ENCODE assay signal across 9 cellular contexts in the genomic region with DNA sequence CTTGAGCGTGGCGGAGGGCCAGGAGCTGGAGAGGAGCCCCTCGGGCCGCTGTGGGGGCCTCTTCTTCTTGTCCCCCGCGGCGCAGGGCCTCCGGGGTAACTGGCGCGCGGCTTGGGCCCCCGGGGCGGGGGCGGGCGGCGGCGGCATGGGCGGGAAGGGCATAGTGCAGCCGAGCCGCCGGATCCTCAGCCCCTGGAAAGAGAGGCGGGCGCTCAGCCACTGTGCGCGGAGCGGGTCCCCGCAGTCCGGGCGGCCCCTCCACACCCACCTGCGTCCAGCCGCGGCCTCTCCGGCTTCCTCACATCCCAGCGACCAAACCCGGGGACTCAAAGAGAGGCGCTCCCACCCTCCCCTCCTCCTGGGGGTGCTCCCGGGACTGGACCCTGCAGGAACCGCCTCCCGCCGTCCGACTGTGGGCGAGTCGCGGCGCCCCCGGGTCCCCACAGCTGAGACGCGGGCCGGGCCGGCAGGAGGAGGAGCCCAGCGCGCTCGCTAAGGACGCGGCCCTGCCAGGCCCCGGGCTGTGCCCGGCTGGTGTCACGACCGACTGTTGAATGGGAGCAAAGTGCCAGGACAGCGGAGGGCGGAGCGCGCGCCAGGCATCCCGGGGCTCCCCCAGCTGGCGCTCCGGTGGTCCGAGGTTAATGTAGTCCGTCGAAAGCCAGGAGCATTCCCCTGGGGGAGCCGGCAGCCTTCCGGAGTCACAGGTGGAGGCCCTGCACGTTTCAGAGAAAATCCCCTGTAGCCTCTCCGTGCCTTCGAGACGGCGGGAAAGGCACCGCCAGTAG. TPM values are rescaled to one million over a fixed set of nuclear protein-coding genes. Genes with fewer than 3 reads are reported as not detected.
DNase-seq lines count a peak whose midpoint lies in the region; ATAC-seq, FAIRE-seq and TF ChIP-seq lines count a peak whose summit lies in the region.
"Had no signal": no experiment of that assay in that cellular context is flagged by ENCODE, and none has a peak within 500 bp of the region (broad histone marks: within the 10 kb centered on the region; RNA-seq: fewer than 3 reads in every experiment).

A gene with protein sequence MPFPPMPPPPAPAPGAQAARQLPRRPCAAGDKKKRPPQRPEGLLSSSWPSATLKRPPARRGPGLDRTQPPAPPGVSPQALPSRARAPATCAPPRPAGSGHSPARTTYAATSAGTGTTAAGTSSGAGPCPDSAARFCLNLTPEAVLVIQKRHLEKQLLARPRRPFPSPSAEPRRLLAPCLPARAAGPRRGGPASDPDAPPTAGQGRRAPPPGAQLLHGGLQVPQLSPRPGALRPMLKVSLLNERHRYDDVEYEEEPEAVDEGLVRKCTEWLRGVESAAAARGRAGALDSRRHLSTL (minus strand): TSS at position 412 of the 788 bp plus-strand sequence. CDS start 250 bp downstream, at position 162.

- H2BK20ac ChIP-seq in H1 (ENCODE audit: low read length) = no peak within 1 kb of the TSS

- FAIRE-seq in H1 (lab: Jason Lieb, UNC) = no peak
- FAIRE-seq: A204.1 had no signal

- no peaks in the 10 kb centered on the region for H3F3A ChIP-seq in GM23248 (ENCODE audit: insufficient read depth)

- peak within 1 kb of the TSS; percentile 85 for H4K8ac ChIP-seq in H1 (ENCODE audit: extremely low read depth, insufficient read depth, low read length)

- in situ Hi-C loops in GM23248 (cut with MboI) = no loop called here

- 2 to 3% methylated on average over 38 to 40 of the region's 78 CpGs for WGBS in GM23248 (ENCODE audit: low coverage in 1 of 2, low lambda C conversion rate in 2 of 2, missing lambda C conversion rate in 2 of 2), 2 experiments
- WGBS in H1 (ENCODE audit: extremely low coverage in 1 of 2, insufficient coverage in 1 of 2, insufficient read length in 1 of 2, insufficient replicate concordance in 2 of 2, low coverage in 1 of 2, low lambda C conversion rate in 2 of 2, missing lambda C conversion rate in 1 of 2), 2 experiments = 3% methylated on average over 41 of the region's 78 CpGs; no CpG with 5 or more reads in 1 of the 2 experiments

- intact Hi-C loops in natural killer cell (cut with micrococcal nuclease) = no loop called here

- H3K14ac ChIP-seq in H1 (ENCODE audit: insufficient read length) = no peak within 1 kb of the TSS

- peak within 1 kb of the TSS; percentile 38 for H3K18ac ChIP-seq in H1 (ENCODE audit: extremely low read depth, low read length)

- H3K27ac Mint-ChIP-seq in natural killer cell = no peak within 1 kb of the TSS

- H2AK5ac ChIP-seq in H1 (ENCODE audit: low read depth, low read length) = no peak within 1 kb of the TSS

- TF ChIP-seq RAD21 in H1 (IDR thresholded peaks at IDR 0.05 in 1 of 2, conservative IDR thresholded peaks at IDR 0.05 in 1 of 2; ENCODE audit: low read depth in 2 of 2, low read length in 2 of 2) = no peak

- peak within 1 kb of the TSS; percentile 54 for H4K91ac ChIP-seq in H1 (replicated peaks; ENCODE audit: insufficient read length, low read length)

- peak within 1 kb of the TSS; percentile 50 for H3K4me3 ChIP-seq in GM23248
- peak within 1 kb of the TSS; percentile 22 to 60 (median 44) for H3K4me3 ChIP-seq in H1 (ENCODE audit: extremely low read depth in 1 of 4, insufficient read depth in 2 of 4, low read depth in 3 of 4, low read length in 4 of 4)

- ATAC-seq in natural killer cell = peak in 1 of 3 donors; percentile 46

- TF ChIP-seq CTCF in H1 (IDR thresholded peaks at IDR 0.05; ENCODE audit: control extremely low read depth in 1 of 3, insufficient read depth in 1 of 3, low read depth in 1 of 3, low read length in 3 of 3) = no peak
- no peak for TF ChIP-seq CTCF in natural killer cell (IDR thresholded peaks at IDR 0.05)

- no peaks in the 10 kb centered on the region for H3K9me3 Mint-ChIP-seq in natural killer cell

- H2BK5ac ChIP-seq in H1 (ENCODE audit: low read depth, low read length) = no peak within 1 kb of the TSS

- no peaks in the 10 kb centered on the region for H3K4me1 ChIP-seq in GM23248 (ENCODE audit: insufficient read depth)
- peaks cover 0 to 10% (median 4%) of the 10 kb centered on the region in 4 experiments; a peak in 4 of 7 replicates for H3K4me1 ChIP-seq in H1 (replicated peaks in 1 of 4; ENCODE audit: control insufficient read depth in 3 of 4, insufficient read depth in 4 of 4, low read length in 3 of 4)

- no peak within 1 kb of the TSS for H2BK120ac ChIP-seq in H1 (replicated peaks; ENCODE audit: low read depth, low read length)

- H3K4ac ChIP-seq in H1 (replicated peaks; ENCODE audit: insufficient read length, low read depth, low read length) = no peak within 1 kb of the TSS

- POLR2A ChIA-PET in H1 (lab: Charles Lee; ENCODE audit: partially characterized antibody) = interaction anchor here (0.7 to 2.2 kb wide), 7 partner anchors 10 to 92 kb away, joined by 3 to 8 read pairs (median 4); no protein-coding TSS in a partner anchor

- H2AFZ ChIP-seq in GM23248 (peak within 1 kb of the TSS; percentile 63; the same call in 1 of the 2 replicates), H1 (ENCODE audit: low read length) (peak within 1 kb of the TSS; percentile 51; the same call in 1 of the 2 replicates)

- peaks cover 38 to 50% of the 10 kb centered on the region in 2 donors for H3K27me3 Mint-ChIP-seq in natural killer cell (ENCODE audit: low read depth in 2 of 2)

- H3K27me3 ChIP-seq in GM23248 (replicated peaks; ENCODE audit: insufficient read depth) = peaks cover 56% of the 10 kb centered on the region
- H3K27me3 ChIP-seq in H1 (replicated peaks in 1 of 4; ENCODE audit: control insufficient read depth in 3 of 4, extremely low read depth in 1 of 4, insufficient read depth in 3 of 4, low read length in 3 of 4) = peaks cover 24 to 54% (median 48%) of the 10 kb centered on the region in 4 experiments

- no peaks in the 10 kb centered on the region for H4K20me1 ChIP-seq in GM23248 (ENCODE audit: insufficient read depth)
- peaks cover 0 to 3% of the 10 kb centered on the region in 2 experiments for H4K20me1 ChIP-seq in H1 (replicated peaks in 1 of 2; ENCODE audit: control insufficient read depth in 1 of 2, insufficient read depth in 2 of 2, low read length in 2 of 2)

- peak within 1 kb of the TSS; percentile 88; the same call in 1 of the 2 replicates for H2BK12ac ChIP-seq in H1 (ENCODE audit: low read depth, low read length)

- H2BK15ac ChIP-seq in H1 (ENCODE audit: low read length) = peak within 1 kb of the TSS; percentile 97; the same call in 1 of the 2 replicates

- no peak for TF ChIP-seq EP300 in H1 (IDR thresholded peaks at IDR 0.05; ENCODE audit: borderline replicate concordance in 1 of 2, low read depth in 2 of 2, low read length in 2 of 2)

- H3K4me1 Mint-ChIP-seq in natural killer cell = peaks cover 0 to 4% of the 10 kb centered on the region in 2 donors

- H3K4me2 ChIP-seq in GM23248 (ENCODE audit: unreplicated experiment) (peak within 1 kb of the TSS; percentile 20), H1 (ENCODE audit: insufficient read depth in 1 of 2, low read depth in 2 of 2, low read length in 2 of 2) (peak within 1 kb of the TSS; percentile 70 to 93)

- no peaks in the 10 kb centered on the region for H3K36me3 ChIP-seq in GM23248 (ENCODE audit: low read depth)
- no peaks in the 10 kb centered on the region for H3K36me3 ChIP-seq in H1 (ENCODE audit: control insufficient read depth in 2 of 4, insufficient read depth in 4 of 4, low read length in 3 of 4)

- peaks cover 7% of the 10 kb centered on the region; the same call in 1 of the 2 replicates for H3K23me2 ChIP-seq in H1 (ENCODE audit: low read depth, low read length)

- H3K4me3 Mint-ChIP-seq in natural killer cell = peak within 1 kb of the TSS; percentile 65

- H3K79me1 ChIP-seq in H1 (ENCODE audit: low read depth, low read length) = no peaks in the 10 kb centered on the region

- CTCF ChIA-PET in H1 (lab: Charles Lee; ENCODE audit: partially characterized antibody) = interaction anchor here (0.9 to 8.2 kb wide), 14 partner anchors 12 to 103 kb away, joined by 3 to 120 read pairs (median 4); no protein-coding TSS in a partner anchor

- H3K56ac ChIP-seq in H1 (replicated peaks; ENCODE audit: insufficient read length, low read depth, low read length) = peak within 1 kb of the TSS; percentile 16

- no peak within 1 kb of the TSS for H3K27ac ChIP-seq in GM23248
- no peak within 1 kb of the TSS for H3K27ac ChIP-seq in H1 (ENCODE audit: low read depth, low read length)

- peak; percentile 41 for DNase-seq in DMS79 treated with DMSO at 0.1 percent for 48 hours (lab: John Stamatoyannopoulos, UW)
- no peak for DNase-seq in DMS79 (lab: John Stamatoyannopoulos, UW)
- DNase-seq in GM23248 = peak; percentile 31
- peak; percentile 33 for DNase-seq in NCI-H345 treated with DMSO at 0.1 percent for 48 hours (lab: John Stamatoyannopoulos, UW; ENCODE audit: unreplicated experiment)
- DNase-seq in H1 (ENCODE audit: low read depth in 1 of 2, low spot score in 2 of 2) = peak in 1 of 2 experiments; percentile 72
- DNase-seq in natural killer cell = no peak
- DNase-seq in NK-92 (lab: John Stamatoyannopoulos, UW; ENCODE audit: unreplicated experiment) = no peak
- no peak for DNase-seq in SW 1271 (lab: John Stamatoyannopoulos, UW)

- H3K9me3 ChIP-seq in GM23248 (ENCODE audit: low read depth) (no peaks in the 10 kb centered on the region), H1 (ENCODE audit: insufficient read depth in 2 of 2, low read depth in 1 of 2, low read length in 1 of 2) (no peaks in the 10 kb centered on the region; a peak in 1 of 4 replicates)

- H3K9ac ChIP-seq in GM23248 (no peak within 1 kb of the TSS), H1 (replicated peaks in 1 of 4; ENCODE audit: extremely low read depth in 1 of 4, low read depth in 3 of 4, low read length in 3 of 4) (no peak within 1 kb of the TSS; a peak in 1 of 7 replicates)

- H3K23ac ChIP-seq in H1 (ENCODE audit: insufficient read length) = no peak within 1 kb of the TSS

- TF ChIP-seq POLR2A in H1 (IDR thresholded peaks at IDR 0.05; ENCODE audit: control extremely low read depth in 1 of 2, low read depth in 2 of 2, low read length in 2 of 2) = no peak

- no peaks in the 10 kb centered on the region for H3K36me3 Mint-ChIP-seq in natural killer cell

- no peak within 1 kb of the TSS for H4K5ac ChIP-seq in H1 (ENCODE audit: insufficient read length, low read depth, low read length)

- H3K9me2 ChIP-seq in GM23248 (ENCODE audit: insufficient read depth) = no peaks in the 10 kb centered on the region

- H3K79me2 ChIP-seq in GM23248 (ENCODE audit: insufficient read depth) (no peaks in the 10 kb centered on the region), H1 (ENCODE audit: control insufficient read depth in 1 of 2, insufficient read depth in 2 of 2, low read length in 2 of 2) (no peaks in the 10 kb centered on the region)

RNA-seq across cellular contexts. Expression of the gene that starts here (rescaled TPM):
- total RNA-seq in GM23248 (2014; rRNA removed; shearing (Covaris generic)) = not detected in 2 replicates
- not detected in 2 replicates for polyA plus RNA-seq in GM23248 (2016; fragmentation: Nextera tagmentation; extraction: Ambion mirVana)
- total RNA-seq in H1 (2021; fragmentation: NEBNext Ultra II Directional; extraction: Animal tissue kit (Norgen Biotek cat#: 25700)) = 0.19 and 0.23 TPM in 2 replicates
- polyA plus RNA-seq in H1 (2011; rRNA removed) = 0.08 and 0.16 TPM in 2 replicates
- polyA plus RNA-seq in H1 (2011; cell fraction: cytosol; rRNA removed) = 0.13 TPM
- polyA plus RNA-seq in H1 (2011; cell fraction: nucleus; rRNA removed) = 0.17 TPM
- polyA plus RNA-seq in H1 (2012, experiment 1 of 2) = 0.11 to 0.25 TPM (median 0.18 TPM) in 3 of 4 replicates, not detected in the other
- 0.12 TPM for polyA plus RNA-seq in H1 (2012, experiment 2 of 2)
- polyA plus RNA-seq in H1 (2013, experiment 1 of 2) = 0.18 TPM
- polyA plus RNA-seq in H1 (2013, experiment 2 of 2) = 0.26 TPM
- polyA minus RNA-seq in H1 (2011; rRNA and poly(A)+ RNA removed) = 0.09 and 0.10 TPM in 2 replicates
- 2.0 TPM for polyA minus RNA-seq in H1 (2011; cell fraction: cytosol; rRNA and poly(A)+ RNA removed)
- polyA minus RNA-seq in H1 (2011; cell fraction: nucleus; rRNA and poly(A)+ RNA removed) = 0.80 TPM
- total RNA-seq in natural killer cell = not detected

Comparison
In these comparisons a context has a peak if more than half of its experiments do, and no peak if none do; other contexts are left out.
1. DNase-seq: peak in DMS79 treated with DMSO at 0.1 percent for 48 hours (single experiment) and NCI-H345 treated with DMSO at 0.1 percent for 48 hours (single experiment); none in DMS79 (single experiment), natural killer cell (single experiment), NK-92 (single experiment) and SW 1271 (0 of 2).
2. Peak in DNase-seq, H3K4me3 ChIP-seq and H3K4me2 ChIP-seq in GM23248; RNA of the gene not detected or under 1 TPM.